Comparison of ENCODE assay signal across 18 cellular contexts in genomic region chr12:76518699-76519098, GRCh38. TPM values are rescaled to one million over a fixed set of nuclear protein-coding genes. Genes with fewer than 3 reads are reported as not detected.
DNase-seq lines count a peak whose midpoint lies in the region; ATAC-seq, FAIRE-seq and TF ChIP-seq lines count a peak whose summit lies in the region.
"Had no signal": no experiment of that assay in that cellular context is flagged by ENCODE, and none has a peak within 500 bp of the region (broad histone marks: within the 10 kb centered on the region; RNA-seq: fewer than 3 reads in every experiment).

No MANE protein-coding gene starts in this region.

- no peak for DNase-seq in activated naive CD4-positive, alpha-beta T cell treated with anti-CD3 and anti-CD28 coated beads, Interleukin-2, amount 50 U/mL, for 16 hours
- DNase-seq in astrocyte (ENCODE audit: low read depth) (no peak), natural killer cell (no peak), tibial nerve (ENCODE audit: low spot score in 2 of 2) (no peak)
- DNase-seq: CD8-positive, alpha-beta memory T cell; DMS79 treated with DMSO at 0.1 percent for 48 hours; NCI-H1417 treated with DMSO at 0.1 percent for 48 hours; NCI-H1930; NCI-H526 treated with DMSO at 0.1 percent for 48 hours; SHP77 treated with DMSO at 0.1 percent for 48 hours had no signal

- H3K27ac ChIP-seq in HUES6 (ENCODE audit: low read depth, low read length): 0 out of 2 replicates have a peak overlapping the region, but pooled peaks have one; percentile 43
- H3K27ac ChIP-seq in astrocyte (ENCODE audit: low read depth, low read length): no peak overlapping the region
- no peak overlapping the region for H3K27ac ChIP-seq in tibial nerve

- peaks cover 6% of the 10 kb centered on the region for H3K9me3 Mint-ChIP-seq in activated naive CD4-positive, alpha-beta T cell treated with anti-CD3 and anti-CD28 coated beads, Interleukin-2, amount 50 U/mL, for 24 hours
- H3K9me3 Mint-ChIP-seq in astrocyte (ENCODE audit: unreplicated experiment) (peaks cover 11% of the 10 kb centered on the region), natural killer cell (no peaks in the 10 kb centered on the region)

- H3K4me1 ChIP-seq in HUES6 (ENCODE audit: control insufficient read depth, insufficient read depth, low read length) (no peaks in the 10 kb centered on the region), astrocyte (ENCODE audit: insufficient read depth, low read length) (peaks cover 4% of the 10 kb centered on the region), tibial nerve (no peaks in the 10 kb centered on the region)

- peaks cover 52% of the 10 kb centered on the region for H3K36me3 Mint-ChIP-seq in activated naive CD4-positive, alpha-beta T cell treated with anti-CD3 and anti-CD28 coated beads, Interleukin-2, amount 50 U/mL, for 24 hours
- peaks cover 34% of the 10 kb centered on the region for H3K36me3 Mint-ChIP-seq in astrocyte (ENCODE audit: low read depth, unreplicated experiment)
- H3K36me3 Mint-ChIP-seq in natural killer cell: no peaks in the 10 kb centered on the region

- TF ChIP-seq CTCF in astrocyte (IDR thresholded peaks at IDR 0.05; ENCODE audit: insufficient read depth, low read depth, low read length) (no peak), natural killer cell (IDR thresholded peaks at IDR 0.05) (no peak), tibial nerve (IDR thresholded peaks at IDR 0.05) (no peak)

- peaks cover 31% of the 10 kb centered on the region for H4K20me1 ChIP-seq in astrocyte (ENCODE audit: insufficient read depth, low read length)

- peaks cover 75% of the 10 kb centered on the region for H3K4me1 Mint-ChIP-seq in activated naive CD4-positive, alpha-beta T cell treated with anti-CD3 and anti-CD28 coated beads, Interleukin-2, amount 50 U/mL, for 24 hours
- H3K4me1 Mint-ChIP-seq in astrocyte (ENCODE audit: low read depth, unreplicated experiment) (peaks cover 18% of the 10 kb centered on the region), natural killer cell (peaks cover 74 to 77% of the 10 kb centered on the region in 2 donors)

- H2AFZ ChIP-seq in astrocyte (ENCODE audit: low read depth, low read length): no peak overlapping the region

- peak overlapping the region; percentile 57 for H3K4me2 ChIP-seq in astrocyte (ENCODE audit: low read length)

- peaks cover 90% of the 10 kb centered on the region for H3K79me2 ChIP-seq in astrocyte (ENCODE audit: insufficient read depth, low read length)

- no peaks in the 10 kb centered on the region for H3K27me3 ChIP-seq in HUES6 (ENCODE audit: control insufficient read depth, insufficient read depth, low read length)
- H3K27me3 ChIP-seq in astrocyte (ENCODE audit: insufficient read depth, low read length): no peaks in the 10 kb centered on the region
- H3K27me3 ChIP-seq in tibial nerve: no peaks in the 10 kb centered on the region

- H3K27ac Mint-ChIP-seq in activated naive CD4-positive, alpha-beta T cell treated with anti-CD3 and anti-CD28 coated beads, Interleukin-2, amount 50 U/mL, for 24 hours: peak overlapping the region; percentile 44
- H3K27ac Mint-ChIP-seq in astrocyte (ENCODE audit: unreplicated experiment): no peak overlapping the region
- H3K27ac Mint-ChIP-seq in natural killer cell: peak overlapping the region; percentile 4 to 7

- intact Hi-C loops in natural killer cell (cut with micrococcal nuclease): no loop called here

- WGBS in tibial nerve, 2 donors: 91 to 98% methylated on average over 2 of the region's 2 CpGs

- peak in 1 of 3 donors; percentile 12 for ATAC-seq in natural killer cell
- ATAC-seq in HG03097 (IDR thresholded peaks at IDR 0.05; ENCODE audit: low FRiP score, unreplicated experiment): no peak
- no peak for ATAC-seq in HG03342 (IDR thresholded peaks at IDR 0.05; ENCODE audit: unreplicated experiment)
- ATAC-seq: GM12878 had no signal

- TF ChIP-seq EP300 in tibial nerve (IDR thresholded peaks at IDR 0.05): no peak

- TF ChIP-seq POLR2A in tibial nerve (IDR thresholded peaks at IDR 0.05): no peak

- no peak for FAIRE-seq in astrocyte (lab: Jason Lieb, UNC)
- FAIRE-seq: G401.6, GM12878, GM18507, HTR-8/SVneo had no signal

- H3K4me3 ChIP-seq in HUES6 (ENCODE audit: low read depth, low read length) (0 out of 2 replicates have a peak overlapping the region, but pooled peaks have one; percentile 13), astrocyte (ENCODE audit: insufficient read depth, low read depth, low read length) (no peak overlapping the region), tibial nerve (no peak overlapping the region)
- H3K4me3 ChIP-seq: GM12878 had no signal

- H3K9ac ChIP-seq in HUES6 (ENCODE audit: low read length) (no peak overlapping the region), astrocyte (ENCODE audit: low read length) (no peak overlapping the region)

- peaks cover 45% of the 10 kb centered on the region for H3K36me3 ChIP-seq in HUES6 (ENCODE audit: control insufficient read depth, insufficient read depth, low read length)
- no peaks in the 10 kb centered on the region for H3K36me3 ChIP-seq in astrocyte (ENCODE audit: insufficient read depth, low read length)
- H3K36me3 ChIP-seq in tibial nerve: peaks cover 0 to 13% (median 0%) of the 10 kb centered on the region in 3 donors

- no peaks in the 10 kb centered on the region for H3K27me3 Mint-ChIP-seq in activated naive CD4-positive, alpha-beta T cell treated with anti-CD3 and anti-CD28 coated beads, Interleukin-2, amount 50 U/mL, for 24 hours
- no peaks in the 10 kb centered on the region for H3K27me3 Mint-ChIP-seq in astrocyte (ENCODE audit: low read depth, unreplicated experiment)
- no peaks in the 10 kb centered on the region for H3K27me3 Mint-ChIP-seq in natural killer cell (ENCODE audit: low read depth in 2 of 2)
- H3K27me3 Mint-ChIP-seq: CD8-positive, alpha-beta memory T cell had no signal

- H3K9me3 ChIP-seq in HUES6 (ENCODE audit: control insufficient read depth, insufficient read depth, low read depth, low read length) (peaks cover 85% of the 10 kb centered on the region), astrocyte (ENCODE audit: insufficient read depth, low read depth, low read length) (no peaks in the 10 kb centered on the region), tibial nerve (peaks cover 0 to 7% (median 0%) of the 10 kb centered on the region in 4 donors)

- H3K4me3 Mint-ChIP-seq in activated naive CD4-positive, alpha-beta T cell treated with anti-CD3 and anti-CD28 coated beads, Interleukin-2, amount 50 U/mL, for 24 hours: no peak overlapping the region
- H3K4me3 Mint-ChIP-seq in astrocyte (ENCODE audit: unreplicated experiment) (no peak overlapping the region), natural killer cell (no peak overlapping the region)

RNA-seq across cellular contexts. Expression of gene OSBPL8, which starts 40.9 kb away (rescaled TPM):
- total RNA-seq in astrocyte: 111 and 119 TPM in 2 replicates
- 100 to 1,000 TPM; 133 to 154 (median 138) TPM for total RNA-seq in natural killer cell
- 100 to 1,000 TPM in 3 of 4 donors, 10 to 100 TPM in 1; 90.9 to 151 (median 119) TPM for total RNA-seq in tibial nerve
